Comparison of ENCODE assay signal across 25 cellular contexts in genomic region chr3:181916018-181916417, GRCh38.
"Had no signal": no experiment of that assay in that cellular context is flagged by ENCODE, and none has a peak within 500 bp of the region (broad histone marks: within the 10 kb centered on the region; RNA-seq: fewer than 3 reads in every experiment).

No MANE protein-coding gene starts in this region.

- H3K9ac ChIP-seq: parathyroid adenoma had no signal

- H3K36me3 ChIP-seq: esophagus muscularis mucosa, gastrocnemius medialis, stomach, tibial artery, upper lobe of right lung had no signal

- H3K9me3 ChIP-seq: esophagus muscularis mucosa, gastrocnemius medialis, stomach, tibial artery, upper lobe of right lung had no signal

- DNase-seq: activated CD4-positive, alpha-beta memory T cell treated with anti-CD3 and anti-CD28 coated beads for 36 hours; activated CD4-positive, alpha-beta T cell treated with anti-CD3 and anti-CD28 coated beads, Interleukin-2, amount 10 ng/mL, durations not matched to agents 24 days and 14 days; activated CD4-positive, CD25-positive, alpha-beta regulatory T cell treated with anti-CD3 and anti-CD28 coated beads, Interleukin-2, amount 50 U/mL, for 72 hours; activated naive CD8-positive, alpha-beta T cell treated with anti-CD3 and anti-CD28 coated beads, Interleukin-2, amount 50 U/mL, for 24 hours; activated T-cell treated with anti-CD3 and anti-CD28 coated beads, Interleukin-2, amount 50 U/mL, for 4 hours; amygdala; caudate nucleus; cortex of kidney; effector memory CD8-positive, alpha-beta T cell; gastrocnemius medialis; glutamatergic neuron; islet precursor cell; left cardiac atrium; left ventricle myocardium superior; nucleus accumbens; right cardiac atrium; stimulated activated CD4-positive, alpha-beta T cell treated with anti-CD3 and anti-CD28 coated beads, Interleukin-15, amount 100 ng/mL, for 24 hours; stimulated activated CD4-positive, alpha-beta T cell treated with anti-CD3 and anti-CD28 coated beads, Interleukin-2, amount 100 ng/mL, for 24 hours; stimulated activated naive B cell treated with anti-CD40 and anti-IgM and Interleukin-4, amounts not matched to agents 10 μg/mL and 1 μg/mL and 100 μg/mL, for 72 hours; stomach; tibial artery; upper lobe of right lung had no signal

- H3K4me1 ChIP-seq: esophagus muscularis mucosa, gastrocnemius medialis, parathyroid adenoma, tibial artery, upper lobe of right lung had no signal

- H3K79me2 ChIP-seq: parathyroid adenoma had no signal

- H3K4me3 ChIP-seq: esophagus muscularis mucosa, gastrocnemius medialis, stomach, tibial artery, upper lobe of right lung had no signal

- H3K27me3 ChIP-seq: esophagus muscularis mucosa, gastrocnemius medialis, stomach, tibial artery, upper lobe of right lung had no signal

- ATAC-seq: activated naive CD8-positive, alpha-beta T cell treated with anti-CD3 and anti-CD28 coated beads, Interleukin-2, amount 50 U/mL, for 24 hours; activated T-cell treated with anti-CD3 and anti-CD28 coated beads, Interleukin-2, amount 50 U/mL, for 4 hours; effector memory CD8-positive, alpha-beta T cell; gastrocnemius medialis; left cardiac atrium; left ventricle myocardium superior; right cardiac atrium; stimulated activated naive B cell treated with anti-CD40 and anti-IgM and Interleukin-4, amounts not matched to agents 10 μg/mL and 1 μg/mL and 100 μg/mL, for 72 hours; upper lobe of right lung had no signal

- H2AFZ ChIP-seq: parathyroid adenoma had no signal

- H3K27ac ChIP-seq: esophagus muscularis mucosa, gastrocnemius medialis, parathyroid adenoma, stomach, tibial artery, upper lobe of right lung, VCaP had no signal
